20 cellular contexts compared by ENCODE assay signal in the genomic region with DNA sequence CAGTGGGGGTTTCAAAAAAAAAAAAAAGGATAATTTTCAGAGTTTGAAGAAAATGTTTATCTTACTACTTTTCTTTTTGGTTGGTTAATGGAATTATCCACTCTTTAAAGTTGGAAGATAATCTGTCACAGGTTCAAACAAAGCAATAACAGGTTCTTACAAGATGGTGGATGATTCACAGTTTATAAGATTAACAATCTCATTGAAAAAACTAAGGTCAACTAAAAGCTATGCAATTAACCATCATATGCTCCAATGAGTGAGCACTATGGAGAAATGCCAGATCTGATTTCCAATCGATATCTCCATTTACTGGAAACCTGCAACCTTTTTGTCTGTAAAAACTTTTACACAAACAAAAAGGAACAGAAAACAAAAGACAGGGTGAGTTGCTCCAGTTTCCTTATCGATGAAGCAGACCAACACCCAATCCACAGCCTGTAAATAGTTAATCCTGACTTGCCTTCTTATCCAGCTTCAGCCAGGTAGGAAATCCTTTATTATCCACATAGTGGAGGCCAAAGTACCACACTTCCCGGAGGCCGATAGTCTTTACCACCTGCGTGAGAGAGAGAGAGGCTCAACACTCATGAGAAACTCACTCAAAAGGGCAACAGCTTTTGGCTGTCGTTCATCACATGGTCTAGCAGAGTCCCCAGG. TPM values are rescaled to one million over a fixed set of nuclear protein-coding genes. Genes with fewer than 3 reads are reported as not detected.
DNase-seq lines count a peak whose midpoint lies in the region; ATAC-seq and TF ChIP-seq lines count a peak whose summit lies in the region.
"Had no signal": no experiment of that assay in that cellular context is flagged by ENCODE, and none has a peak within 500 bp of the region (broad histone marks: within the 10 kb centered on the region; RNA-seq: fewer than 3 reads in every experiment).

No MANE protein-coding gene starts in this region.

- peak overlapping the region; percentile 40 for H3K27ac Mint-ChIP-seq in activated T-cell treated with anti-CD3 and anti-CD28 coated beads, Interleukin-2, amount 50 U/mL, for 24 hours
- H3K27ac Mint-ChIP-seq in T-helper 17 cell = peak overlapping the region; percentile 92
- peak overlapping the region; percentile 88 for H3K27ac Mint-ChIP-seq in glutamatergic neuron (ENCODE audit: unreplicated experiment)
- H3K27ac Mint-ChIP-seq: nephron progenitor cell had no signal

- no peaks in the 10 kb centered on the region for H3K9me3 Mint-ChIP-seq in activated T-cell treated with anti-CD3 and anti-CD28 coated beads, Interleukin-2, amount 50 U/mL, for 24 hours
- H3K9me3 Mint-ChIP-seq in glutamatergic neuron (ENCODE audit: unreplicated experiment) = peaks cover 18% of the 10 kb centered on the region
- H3K9me3 Mint-ChIP-seq: CD14-positive monocyte; nephron progenitor cell; stimulated activated naive B cell treated with anti-CD40 and anti-IgM and Interleukin-4, amounts not matched to agents 10 μg/mL and 1 μg/mL and 100 μg/mL, for 72 hours; T-cell had no signal

- no peak for DNase-seq in activated T-cell treated with anti-CD3 and anti-CD28 coated beads, Interleukin-2, amount 50 U/mL, for 24 hours
- DNase-seq in activated T-cell treated with anti-CD3 and anti-CD28 coated beads for 4 hours = no peak
- no peak for DNase-seq in T-helper 17 cell
- DNase-seq in glutamatergic neuron = no peak
- peak; percentile 27 for DNase-seq in stomach
- no peak for DNase-seq in GM19240 (ENCODE audit: insufficient read length, low spot score)
- no peak for DNase-seq in Right ventricle myocardium inferior (ENCODE audit: missing footprints)
- DNase-seq: activated gamma-delta T cell treated with Interleukin-2 at 50 U/mL for 16 hours; DMS79 treated with DMSO at 0.1 percent for 48 hours; erythroblast; NCI-H1417 treated with DMSO at 0.1 percent for 48 hours; NCI-H2227 treated with DMSO at 0.1 percent for 48 hours; nephron progenitor cell; stimulated activated CD4-positive, alpha-beta T cell treated with anti-CD3 and anti-CD28 coated beads, Interleukin-12 subunit alpha, Interleukin-12 subunit beta, amount 100 ng/mL, for 4 hours; stimulated activated naive B cell treated with anti-CD40 and anti-IgM and Interleukin-4, amounts not matched to agents 10 μg/mL and 1 μg/mL and 100 μg/mL, for 72 hours; T-cell had no signal

- peaks cover 96% of the 10 kb centered on the region for H3K36me3 Mint-ChIP-seq in activated T-cell treated with anti-CD3 and anti-CD28 coated beads, Interleukin-2, amount 50 U/mL, for 24 hours (ENCODE audit: low read depth)
- H3K36me3 Mint-ChIP-seq in T-helper 17 cell (ENCODE audit: low read depth) (peaks cover 16% of the 10 kb centered on the region), glutamatergic neuron (ENCODE audit: unreplicated experiment) (no peaks in the 10 kb centered on the region)

- peak overlapping the region in 2 of 5 donors; percentile 26 to 44 for H3K27ac ChIP-seq in stomach
- H3K27ac ChIP-seq: KMS-11 had no signal

- WGBS in stomach, 5 donors = 37 to 66% (median 46%) methylated on average over 6 of the region's 6 CpGs

- H3K4me3 ChIP-seq in stomach = no peak overlapping the region
- H3K4me3 ChIP-seq: lung had no signal

- peaks cover 55% of the 10 kb centered on the region for H3K4me1 Mint-ChIP-seq in activated T-cell treated with anti-CD3 and anti-CD28 coated beads, Interleukin-2, amount 50 U/mL, for 24 hours (ENCODE audit: low read depth)
- peaks cover 42% of the 10 kb centered on the region for H3K4me1 Mint-ChIP-seq in T-helper 17 cell
- H3K4me1 Mint-ChIP-seq in glutamatergic neuron (ENCODE audit: low read depth, unreplicated experiment) = peaks cover 42% of the 10 kb centered on the region
- H3K4me1 Mint-ChIP-seq: CD14-positive monocyte had no signal

- H3K9me3 ChIP-seq in T-helper 17 cell (ENCODE audit: control insufficient read depth, low read length, poor library complexity, severe bottlenecking) (no peaks in the 10 kb centered on the region), stomach (no peaks in the 10 kb centered on the region)

- TF ChIP-seq CTCF in glutamatergic neuron (IDR thresholded peaks at IDR 0.05; ENCODE audit: partially characterized antibody, unreplicated experiment) = no peak
- no peak for TF ChIP-seq CTCF in stomach (IDR thresholded peaks at IDR 0.05)

- no peak overlapping the region for H3K4me3 Mint-ChIP-seq in activated T-cell treated with anti-CD3 and anti-CD28 coated beads, Interleukin-2, amount 50 U/mL, for 24 hours
- H3K4me3 Mint-ChIP-seq in T-helper 17 cell (no peak overlapping the region), glutamatergic neuron (ENCODE audit: unreplicated experiment) (no peak overlapping the region)
- H3K4me3 Mint-ChIP-seq: CD14-positive monocyte; nephron progenitor cell; stimulated activated naive B cell treated with anti-CD40 and anti-IgM and Interleukin-4, amounts not matched to agents 10 μg/mL and 1 μg/mL and 100 μg/mL, for 72 hours had no signal

- no peaks in the 10 kb centered on the region for H3K27me3 ChIP-seq in stomach

- peaks cover 21 to 76% (median 33%) of the 10 kb centered on the region in 4 donors for H3K4me1 ChIP-seq in stomach

- ATAC-seq in T-helper 17 cell (no peak), HG03457 (IDR thresholded peaks at IDR 0.05; ENCODE audit: unreplicated experiment) (no peak), Right ventricle myocardium inferior (no peak)
- ATAC-seq: stimulated activated naive B cell treated with anti-CD40 and anti-IgM and Interleukin-4, amounts not matched to agents 10 μg/mL and 1 μg/mL and 100 μg/mL, for 72 hours; T-cell had no signal

- no peak for TF ChIP-seq EP300 in stomach (IDR thresholded peaks at IDR 0.05)

- TF ChIP-seq POLR2A in stomach (IDR thresholded peaks at IDR 0.05) = no peak

- H3K36me3 ChIP-seq in stomach = peaks cover 65 to 78% (median 75%) of the 10 kb centered on the region in 4 donors

- no peaks in the 10 kb centered on the region for H3K27me3 Mint-ChIP-seq in activated T-cell treated with anti-CD3 and anti-CD28 coated beads, Interleukin-2, amount 50 U/mL, for 24 hours
- H3K27me3 Mint-ChIP-seq in T-helper 17 cell = no peaks in the 10 kb centered on the region
- H3K27me3 Mint-ChIP-seq in glutamatergic neuron (ENCODE audit: unreplicated experiment) = peaks cover 13% of the 10 kb centered on the region
- H3K27me3 Mint-ChIP-seq: stimulated activated naive B cell treated with anti-CD40 and anti-IgM and Interleukin-4, amounts not matched to agents 10 μg/mL and 1 μg/mL and 100 μg/mL, for 72 hours; T-cell had no signal

- intact Hi-C loops in stomach (cut with DNase I; ENCODE audit: low total_unique reads) (no loop called here), Right ventricle myocardium inferior (cut with DNase I) (no loop called here)

RNA-seq across cellular contexts. Expression of a gene that starts 32.4 kb away (rescaled TPM):
- total RNA-seq in T-helper 17 cell = 100 to 1,000 TPM; 341 to 361 TPM
- total RNA-seq in glutamatergic neuron (ENCODE audit: unreplicated experiment) = 272 TPM
- 100 to 1,000 TPM in 3 of 5 donors, 10 to 100 TPM in 2; 69.5 to 317 (median 295) TPM for total RNA-seq in stomach
- polyA plus RNA-seq in stomach = 100 to 1,000 TPM; 121 to 231 (median 205) TPM
- total RNA-seq in Right ventricle myocardium inferior = 203 TPM

Comparison
In these comparisons a context has a peak if more than half of its experiments do, and no peak if none do; other contexts are left out.
1. H3K27ac Mint-ChIP-seq: peak in every context shown above with its lines; median percentile 92 in T-helper 17 cell; 88 in glutamatergic neuron; 40 in activated T-cell treated with anti-CD3 and anti-CD28 coated beads, Interleukin-2, amount 50 U/mL, for 24 hours.